Comparison of ENCODE assay signal across 26 cellular contexts in genomic region chr1:2170211-2170610, GRCh38. TPM values are rescaled to one million over a fixed set of nuclear protein-coding genes. Genes with fewer than 3 reads are reported as not detected.
DNase-seq lines count a peak whose midpoint lies in the region; ATAC-seq and TF ChIP-seq lines count a peak whose summit lies in the region.
"Had no signal": no experiment of that assay in that cellular context is flagged by ENCODE, and none has a peak within 500 bp of the region (broad histone marks: within the 10 kb centered on the region; RNA-seq: fewer than 3 reads in every experiment).

No MANE protein-coding gene starts in this region.

- H2AFZ ChIP-seq in IMR-90 (replicated peaks; ENCODE audit: low read length, poor library complexity) (no peak overlapping the region), trophoblast cell (ENCODE audit: insufficient read depth, low read length, poor library complexity) (no peak overlapping the region)
- H2AFZ ChIP-seq: parathyroid adenoma had no signal

- H3K9ac ChIP-seq in IMR-90 (ENCODE audit: low read depth, low read length) (no peak overlapping the region), trophoblast cell (ENCODE audit: low read length) (no peak overlapping the region)
- H3K9ac ChIP-seq: parathyroid adenoma had no signal

- intact Hi-C loops in IMR-90 (cut with micrococcal nuclease), result loop anchor here (5.0 kb wide), 2 partner anchors 78 to 228 kb away; no protein-coding TSS in a partner anchor

- H3K27me3 ChIP-seq in IMR-90 (ENCODE audit: control insufficient read depth, insufficient read depth, low read length) (peaks cover 8% of the 10 kb centered on the region; the same call in 1 of the 2 replicates), trophoblast cell (ENCODE audit: insufficient read depth, low read length) (no peaks in the 10 kb centered on the region)
- H3K27me3 ChIP-seq: SJSA1, transverse colon had no signal

- peaks cover 2% of the 10 kb centered on the region for H3K79me2 ChIP-seq in trophoblast cell (ENCODE audit: control insufficient read depth, insufficient read depth, low read length, poor library complexity)
- H3K79me2 ChIP-seq: parathyroid adenoma had no signal

- no peaks in the 10 kb centered on the region for H3K9me1 ChIP-seq in IMR-90 (ENCODE audit: insufficient read depth, low read length)

- H2BK12ac ChIP-seq in trophoblast cell (ENCODE audit: low read length), result no peak overlapping the region

- no peak overlapping the region for H4K5ac ChIP-seq in IMR-90 (ENCODE audit: low read depth, low read length)

- dilution Hi-C loops in IMR-90 (cut with HindIII; ENCODE audit: low sequenced_read_pairs, unreplicated experiment), result no loop called here

- H4K12ac ChIP-seq in trophoblast cell (ENCODE audit: low read depth, low read length), result no peak overlapping the region

- peak overlapping the region; percentile 70; the same call in 1 of the 2 replicates for H3K27ac Mint-ChIP-seq in WTC11
- H3K27ac Mint-ChIP-seq in nephron, result peak overlapping the region; percentile 63 to 72 (median 66)
- H3K27ac Mint-ChIP-seq: activated naive CD8-positive, alpha-beta T cell treated with anti-CD3 and anti-CD28 coated beads for 36 hours; dendritic cell treated with granulocyte-macrophage colony-stimulating factor and Interleukin-4, amounts not matched to agents 40 ng/mL and 50 ng/mL, for 4 days had no signal

- no peak overlapping the region for H3K18ac ChIP-seq in IMR-90 (ENCODE audit: low read depth, low read length)
- no peak overlapping the region for H3K18ac ChIP-seq in trophoblast cell (ENCODE audit: low read length)

- no peak for TF ChIP-seq POLR2A in IMR-90 (IDR thresholded peaks at IDR 0.05; ENCODE audit: low read depth, low read length)

- H3K23ac ChIP-seq in IMR-90 (ENCODE audit: low read depth, low read length) (no peak overlapping the region), trophoblast cell (ENCODE audit: low read length) (no peak overlapping the region)

- H4K20me1 ChIP-seq in IMR-90 (ENCODE audit: insufficient read depth, low read length), result no peaks in the 10 kb centered on the region

- H3K4me3 ChIP-seq in AG10803 (ENCODE audit: low read length) (no peak overlapping the region), IMR-90 (ENCODE audit: insufficient read depth, low read depth, low read length) (no peak overlapping the region), trophoblast cell (ENCODE audit: low read depth, low read length) (no peak overlapping the region)
- H3K4me3 ChIP-seq: SJSA1, transverse colon had no signal

- CTCF ChIA-PET in IMR-90 (lab: Yijun Ruan, JAX) (no interaction called here), WTC11 (lab: Charles Lee) (interaction anchor here (0.6 kb wide), 1 partner anchor 30 kb away, joined by 3 read pairs; no protein-coding TSS in a partner anchor)

- no peak overlapping the region for H2BK5ac ChIP-seq in IMR-90 (ENCODE audit: low read depth, low read length, poor library complexity, severe bottlenecking)
- no peak overlapping the region for H2BK5ac ChIP-seq in trophoblast cell (ENCODE audit: low read depth, low read length, poor library complexity)

- BruUV-seq in IMR-90 (replicated peaks; lab: Mats Ljungman, UMichigan), result no TSS peak

- no peak overlapping the region for H4K8ac ChIP-seq in IMR-90 (ENCODE audit: low read depth in 2 of 2, low read length in 2 of 2)
- no peak overlapping the region for H4K8ac ChIP-seq in trophoblast cell (ENCODE audit: low read depth, low read length)

- H3K4me1 ChIP-seq in IMR-90 (ENCODE audit: control insufficient read depth, insufficient read depth, low read length) (peaks cover 3% of the 10 kb centered on the region), trophoblast cell (ENCODE audit: control insufficient read depth in 1 of 2, insufficient read depth in 2 of 2, low read length in 2 of 2) (peaks cover 6 to 11% of the 10 kb centered on the region in 2 experiments)
- H3K4me1 ChIP-seq: Caco-2, parathyroid adenoma, SJSA1, transverse colon had no signal

- H3K79me1 ChIP-seq in IMR-90 (ENCODE audit: low read depth in 1 of 2, low read length in 2 of 2) (no peaks in the 10 kb centered on the region), trophoblast cell (ENCODE audit: low read length) (peaks cover 3% of the 10 kb centered on the region)

- H2AK5ac ChIP-seq in IMR-90 (ENCODE audit: low read depth, low read length) (no peak overlapping the region), trophoblast cell (ENCODE audit: low read length) (no peak overlapping the region)

- H3K9me3 Mint-ChIP-seq in WTC11 (no peaks in the 10 kb centered on the region), nephron (no peaks in the 10 kb centered on the region)
- H3K9me3 Mint-ChIP-seq: activated naive CD8-positive, alpha-beta T cell treated with anti-CD3 and anti-CD28 coated beads for 36 hours; dendritic cell treated with granulocyte-macrophage colony-stimulating factor and Interleukin-4, amounts not matched to agents 40 ng/mL and 50 ng/mL, for 4 days had no signal

- H2BK15ac ChIP-seq in IMR-90 (ENCODE audit: low read depth, low read length), result no peak overlapping the region

- no peak overlapping the region for H3K14ac ChIP-seq in IMR-90 (replicated peaks; ENCODE audit: low read depth, low read length)
- no peak overlapping the region for H3K14ac ChIP-seq in trophoblast cell (ENCODE audit: low read length)

- no peaks in the 10 kb centered on the region for H3K36me3 ChIP-seq in IMR-90 (ENCODE audit: control insufficient read depth, insufficient read depth, low read length)
- peaks cover 52 to 55% of the 10 kb centered on the region in 2 experiments for H3K36me3 ChIP-seq in trophoblast cell (ENCODE audit: control insufficient read depth in 1 of 2, insufficient read depth in 2 of 2, low read length in 2 of 2)
- H3K36me3 ChIP-seq: SJSA1, transverse colon had no signal

- H3K4me2 ChIP-seq in IMR-90 (ENCODE audit: low read depth, low read length) (no peak overlapping the region), trophoblast cell (ENCODE audit: low read length) (no peak overlapping the region)

- H4K91ac ChIP-seq in IMR-90 (ENCODE audit: insufficient read depth, low read depth, low read length), result no peak overlapping the region
- H4K91ac ChIP-seq in trophoblast cell (ENCODE audit: low read depth, low read length), result no peak overlapping the region

- peak; percentile 61 for DNase-seq in AG10803 (ENCODE audit: low read depth)
- DNase-seq in IMR-90, result peak; percentile 58
- DNase-seq in WTC11 (ENCODE audit: low spot score), result no peak
- no peak for DNase-seq in trophoblast cell
- DNase-seq in stimulated activated CD4-positive, alpha-beta T cell treated with anti-CD3 and anti-CD28 coated beads, Interleukin-2, amount 100 ng/mL, for 24 hours, result no peak
- DNase-seq: activated CD4-positive, alpha-beta T cell treated with anti-CD3 and anti-CD28 coated beads for 4 hours; activated CD8-positive, alpha-beta memory T cell treated with anti-CD3 and anti-CD28 coated beads for 24 hours; activated effector memory CD4-positive, alpha-beta T cell treated with anti-CD3 and anti-CD28 coated beads, Interleukin-2, amount 50 U/mL, for 16 hours; activated naive CD8-positive, alpha-beta T cell treated with anti-CD3 and anti-CD28 coated beads for 36 hours; Caco-2; central memory CD4-positive, alpha-beta T cell; DMS79; islet precursor cell; left ventricle myocardium superior; NCI-H1105; NCI-H1930; NCI-H524 treated with DMSO at 0.1 percent for 48 hours; transverse colon had no signal

- no peak overlapping the region for H3K4me3 Mint-ChIP-seq in WTC11
- no peak overlapping the region for H3K4me3 Mint-ChIP-seq in nephron
- H3K4me3 Mint-ChIP-seq: activated naive CD8-positive, alpha-beta T cell treated with anti-CD3 and anti-CD28 coated beads for 36 hours; dendritic cell treated with granulocyte-macrophage colony-stimulating factor and Interleukin-4, amounts not matched to agents 40 ng/mL and 50 ng/mL, for 4 days had no signal

- TF ChIP-seq CTCF in AG10803 (conservative IDR thresholded peaks at IDR 0.05; ENCODE audit: low read length) (no peak), IMR-90 (conservative IDR thresholded peaks at IDR 0.05; ENCODE audit: low read depth, low read length) (no peak), WTC11 (IDR thresholded peaks at IDR 0.05) (no peak), nephron (IDR thresholded peaks at IDR 0.05; ENCODE audit: unreplicated experiment in 3 of 3) (no peak)

- H3K4me1 Mint-ChIP-seq in WTC11 (0 out of 2 replicates have a peak, but pooled peaks cover 3% of the 10 kb centered on the region), nephron (peaks cover 16% of the 10 kb centered on the region)
- H3K4me1 Mint-ChIP-seq: activated naive CD8-positive, alpha-beta T cell treated with anti-CD3 and anti-CD28 coated beads for 36 hours had no signal

- TF ChIP-seq RAD21 in IMR-90 (IDR thresholded peaks at IDR 0.05; ENCODE audit: low read length), result no peak

- H3K4ac ChIP-seq in IMR-90 (ENCODE audit: low read depth, low read length), result no peak overlapping the region
- no peak overlapping the region for H3K4ac ChIP-seq in trophoblast cell (ENCODE audit: low read depth, low read length)

- no peak overlapping the region for H3K56ac ChIP-seq in IMR-90 (ENCODE audit: extremely low read depth, insufficient read depth, low read length)

- H3K27me3 Mint-ChIP-seq in WTC11 (ENCODE audit: low read depth), result no peaks in the 10 kb centered on the region
- peaks cover 7% of the 10 kb centered on the region for H3K27me3 Mint-ChIP-seq in nephron (ENCODE audit: low read depth)
- H3K27me3 Mint-ChIP-seq: activated naive CD8-positive, alpha-beta T cell treated with anti-CD3 and anti-CD28 coated beads for 36 hours had no signal

- WGBS in IMR-90 (ENCODE audit: extremely low coverage in 2 of 2, insufficient read length in 1 of 2), 2 experiments, result 84% methylated on average over 3 of the region's 11 CpGs; no CpG with 5 or more reads in 1 of the 2 experiments
- WGBS in trophoblast cell (ENCODE audit: extremely low coverage, insufficient coverage, insufficient read length), result no CpG with 5 or more reads among the region's 11 CpGs

- H3K27ac ChIP-seq in IMR-90 (ENCODE audit: insufficient read depth, low read length), result no peak overlapping the region
- H3K27ac ChIP-seq in trophoblast cell (ENCODE audit: low read depth, low read length), result no peak overlapping the region
- H3K27ac ChIP-seq: C4-2B, parathyroid adenoma, SJSA1, transverse colon had no signal

- no peak overlapping the region for H2AK9ac ChIP-seq in IMR-90 (replicated peaks; ENCODE audit: low read depth, low read length, poor library complexity)

- in situ Hi-C loops in IMR-90 (cut with MboI; ENCODE audit: low sequenced_read_pairs), result no loop called here

- no peaks in the 10 kb centered on the region for H3K9me3 ChIP-seq in IMR-90 (ENCODE audit: control insufficient read depth, insufficient read depth, low read length)
- H3K9me3 ChIP-seq in trophoblast cell (ENCODE audit: insufficient read depth, low read depth, low read length), result peaks cover 5% of the 10 kb centered on the region
- H3K9me3 ChIP-seq: Caco-2, SJSA1, transverse colon had no signal

- H3K36me3 Mint-ChIP-seq in WTC11 (peaks cover 11% of the 10 kb centered on the region), nephron (ENCODE audit: low read depth) (peaks cover 7% of the 10 kb centered on the region)

- H2BK20ac ChIP-seq in IMR-90 (ENCODE audit: low read depth, low read length), result no peak overlapping the region

- H2BK120ac ChIP-seq in IMR-90 (ENCODE audit: low read depth, low read length), result no peak overlapping the region
- H2BK120ac ChIP-seq in trophoblast cell (ENCODE audit: insufficient read depth, low read length, poor library complexity), result no peak overlapping the region

- POLR2A ChIA-PET in IMR-90 (lab: Charles Lee; ENCODE audit: unreplicated experiment), result no interaction called here
- POLR2A ChIA-PET in WTC11 (lab: Charles Lee), result no interaction called here

- ATAC-seq in IMR-90 (ENCODE audit: low read depth), result no peak
- no peak for ATAC-seq in WTC11
- ATAC-seq in HG03342 (IDR thresholded peaks at IDR 0.05; ENCODE audit: unreplicated experiment), result no peak
- no peak for ATAC-seq in HG02623 (IDR thresholded peaks at IDR 0.05; ENCODE audit: unreplicated experiment)
- ATAC-seq: HepG2, left ventricle myocardium superior had no signal

RNA-seq across cellular contexts. Expression of gene FAAP20, which starts 24.4 kb away (rescaled TPM):
- 6.5 and 7.5 TPM in 2 replicates for total RNA-seq in IMR-90 (2012; rRNA removed)
- polyA plus RNA-seq in IMR-90 (2012; rRNA removed), result 31.5 and 36.8 TPM in 2 replicates
- polyA plus RNA-seq in IMR-90 (2012; cell fraction: cytosol; rRNA removed), result 58.8 and 75.0 TPM in 2 replicates
- 59.9 and 123 TPM in 2 replicates for polyA plus RNA-seq in IMR-90 (2012; cell fraction: nucleus; rRNA removed; ENCODE audit: low replicate concordance)
- total RNA-seq in WTC11 (2021), result 133 to 151 TPM (median 150 TPM) in 3 replicates
- 85.8 and 86.1 TPM in 2 replicates for polyA plus RNA-seq in trophoblast cell (2013)

RNA-seq across cellular contexts. Expression of gene SKI, which starts 57.9 kb away (rescaled TPM):
- 2.3 and 3.9 TPM in 2 replicates for total RNA-seq in IMR-90 (2012; rRNA removed)
- polyA plus RNA-seq in IMR-90 (2012; rRNA removed), result 20.1 and 20.8 TPM in 2 replicates
- 13.7 and 20.7 TPM in 2 replicates for polyA plus RNA-seq in IMR-90 (2012; cell fraction: cytosol; rRNA removed)
- 42.1 and 52.9 TPM in 2 replicates for polyA plus RNA-seq in IMR-90 (2012; cell fraction: nucleus; rRNA removed; ENCODE audit: low replicate concordance)
- total RNA-seq in WTC11 (2021), result 75.5 to 88.6 TPM (median 75.6 TPM) in 3 replicates
- 73.3 and 73.7 TPM in 2 replicates for polyA plus RNA-seq in trophoblast cell (2013)

Comparison
In these comparisons a context has a peak if more than half of its experiments do, and no peak if none do; other contexts are left out.
1. DNase-seq: peak in AG10803 (single experiment) and IMR-90 (single experiment); none in WTC11 (single experiment), trophoblast cell (0 of 2) and stimulated activated CD4-positive, alpha-beta T cell treated with anti-CD3 and anti-CD28 coated beads, Interleukin-2, amount 100 ng/mL, for 24 hours (0 of 2).
2. RNA of gene FAAP20, which starts 24.4 kb away (total RNA-seq): 133 to 151 TPM in WTC11; 6.5 to 7.5 TPM in IMR-90; every median in the first group is over 10 times any median in the second.
3. RNA of gene SKI, which starts 57.9 kb away (total RNA-seq): 75.5 to 88.6 TPM in WTC11; 2.3 to 3.9 TPM in IMR-90; every median in the first group is over 10 times any median in the second.